In genomic region chr7:50962281-50962883, GRCh38 we compare ENCODE assay signal across 13 cellular contexts.
DNase-seq lines count a peak whose midpoint lies in the region; ATAC-seq and TF ChIP-seq lines count a peak whose summit lies in the region.
"Had no signal": no experiment of that assay in that cellular context is flagged by ENCODE, and none has a peak within 500 bp of the region (broad histone marks: within the 10 kb centered on the region; RNA-seq: fewer than 3 reads in every experiment).

No MANE protein-coding gene starts in this region.

- H3K27me3 ChIP-seq in thyroid gland = no peaks in the 10 kb centered on the region

- TF ChIP-seq CTCF in thyroid gland (IDR thresholded peaks at IDR 0.05) = no peak

- peak; percentile 19 for DNase-seq in CD1c-positive myeloid dendritic cell (ENCODE audit: extremely low spot score)
- DNase-seq in M059J (ENCODE audit: low read depth) = peak; percentile 52
- DNase-seq in NCI-H2227 (lab: John Stamatoyannopoulos, UW; ENCODE audit: unreplicated experiment) = no peak
- DNase-seq in thyroid gland = no peak
- no peak for DNase-seq in NCI-H1417 treated with DMSO at 0.1 percent for 48 hours (lab: John Stamatoyannopoulos, UW)
- DNase-seq: activated gamma-delta T cell treated with Interleukin-2 at 50 U/mL for 16 hours; GF-D8; NCI-H1048; stimulated activated CD4-positive, alpha-beta T cell treated with anti-CD3 and anti-CD28 coated beads, Interleukin-1b, Interleukin-23, amount 100 ng/mL, for 48 hours had no signal

- H3K9me3 ChIP-seq in thyroid gland = no peaks in the 10 kb centered on the region
- H3K9me3 ChIP-seq: psoas muscle had no signal

- H3K4me1 ChIP-seq in thyroid gland = peaks cover 0 to 10% of the 10 kb centered on the region in 2 donors
- H3K4me1 ChIP-seq: psoas muscle had no signal

- TF ChIP-seq POLR2A in thyroid gland (IDR thresholded peaks at IDR 0.05) = no peak

- WGBS in thyroid gland, 2 donors = 78 to 81% methylated on average over 10 of the region's 10 CpGs

- no peak overlapping the region for H3K4me3 ChIP-seq in thyroid gland (replicated peaks in 1 of 3)
- H3K4me3 ChIP-seq: psoas muscle had no signal

- H3K36me3 ChIP-seq in thyroid gland = no peaks in the 10 kb centered on the region

- ATAC-seq in GM18870 (IDR thresholded peaks at IDR 0.05; ENCODE audit: unreplicated experiment) = peak; percentile 24
- peak; percentile 21 for ATAC-seq in esophagus mucosa
- no peak for ATAC-seq in GM21576 (IDR thresholded peaks at IDR 0.05; ENCODE audit: unreplicated experiment)

- intact Hi-C loops in thyroid gland (cut with DNase I) = no loop called here

- H3K27ac ChIP-seq in thyroid gland = no peak overlapping the region
- H3K27ac ChIP-seq: psoas muscle had no signal

Comparison
In these comparisons a context has a peak if more than half of its experiments do, and no peak if none do; other contexts are left out.
1. DNase-seq: peak in CD1c-positive myeloid dendritic cell (single experiment) and M059J (single experiment); none in NCI-H2227 (single experiment), thyroid gland (0 of 2) and NCI-H1417 treated with DMSO at 0.1 percent for 48 hours (single experiment).